ENCODE assay signal across 8 cellular contexts in genomic region chr6:159042003-159042823, GRCh38. TPM values are rescaled to one million over a fixed set of nuclear protein-coding genes. Genes with fewer than 3 reads are reported as not detected.
DNase-seq lines count a peak whose midpoint lies in the region; ATAC-seq and TF ChIP-seq lines count a peak whose summit lies in the region.

No MANE protein-coding gene starts in this region.

- intact Hi-C loops in heart right ventricle (cut with DNase I) = loop anchor here (1.0 to 10.0 kb wide), 9 partner anchors 60 to 95 kb away; no protein-coding TSS in a partner anchor

- H3K27me3 ChIP-seq in H7 (ENCODE audit: control insufficient read depth, insufficient read depth, low read length) (no peaks in the 10 kb centered on the region), heart right ventricle (no peaks in the 10 kb centered on the region)

- H3K27ac ChIP-seq in heart right ventricle = peak overlapping the region in 5 of 10 donors; percentile 18 to 90 (median 30)

- peaks cover 0 to 60% (median 7%) of the 10 kb centered on the region in 9 donors for H3K4me1 ChIP-seq in heart right ventricle

- H3K9me3 ChIP-seq in heart right ventricle = no peaks in the 10 kb centered on the region

- H3K36me3 ChIP-seq in H7 (replicated peaks; ENCODE audit: control insufficient read depth, insufficient read depth, low read length) (no peaks in the 10 kb centered on the region), heart right ventricle (peaks cover 0 to 45% (median 0%) of the 10 kb centered on the region in 9 donors)

- ATAC-seq in heart right ventricle (peak; percentile 68 to 83 (median 76)), HG02840 (IDR thresholded peaks at IDR 0.05; ENCODE audit: low FRiP score, unreplicated experiment) (no peak)

- peak; percentile 70 to 97 (median 93) for TF ChIP-seq CTCF in heart right ventricle (IDR thresholded peaks at IDR 0.05)

- 54 to 57% methylated on average over 14 of the region's 14 CpGs for WGBS in heart right ventricle, 2 donors

- no peak overlapping the region for H3K4me3 ChIP-seq in H7 (ENCODE audit: insufficient read depth, low read depth, low read length)
- H3K4me3 ChIP-seq in heart right ventricle = peak overlapping the region in 6 of 10 donors; percentile 10 to 66 (median 27)

- DNase-seq in EH (ENCODE audit: low read depth) (peak; percentile 43), H7 (peak; percentile 81), NCI-H1092 treated with DMSO at 0.1 percent for 48 hours (lab: John Stamatoyannopoulos, UW) (peak; percentile 75), T follicular helper cell (ENCODE audit: low read depth) (peak; percentile 70), amniotic stem cell (lab: John Stamatoyannopoulos, UW) (peak; percentile 51), heart right ventricle (peak in 1 of 2 donors; percentile 59), pons (ENCODE audit: low spot score) (peak; percentile 87)

RNA-seq across cellular contexts. Expression of gene TAGAP, which starts 2.6 kb away (rescaled TPM):
- total RNA-seq in H7 (2014; rRNA removed; shearing (Covaris generic)) = not detected in 2 replicates
- 1 to 10 TPM in 5 of 10 donors, under 1 TPM in 5; 0.45 to 6.5 (median 0.98) TPM for total RNA-seq in heart right ventricle
- polyA plus RNA-seq in heart right ventricle = under 1 TPM; 0.28 to 0.37 TPM

RNA-seq across cellular contexts. Expression of gene RSPH3, which starts 42.2 kb away (rescaled TPM):
- 2.5 and 2.6 TPM in 2 replicates for total RNA-seq in H7 (2014; rRNA removed; shearing (Covaris generic))
- 10 to 100 TPM in 7 of 10 donors, 1 to 10 TPM in 3; 7.2 to 11.7 (median 10.3) TPM for total RNA-seq in heart right ventricle
- polyA plus RNA-seq in heart right ventricle = 1 to 10 TPM; 2.3 to 2.8 TPM
